ENCODE assay signal across 1 cellular context in the genomic region with DNA sequence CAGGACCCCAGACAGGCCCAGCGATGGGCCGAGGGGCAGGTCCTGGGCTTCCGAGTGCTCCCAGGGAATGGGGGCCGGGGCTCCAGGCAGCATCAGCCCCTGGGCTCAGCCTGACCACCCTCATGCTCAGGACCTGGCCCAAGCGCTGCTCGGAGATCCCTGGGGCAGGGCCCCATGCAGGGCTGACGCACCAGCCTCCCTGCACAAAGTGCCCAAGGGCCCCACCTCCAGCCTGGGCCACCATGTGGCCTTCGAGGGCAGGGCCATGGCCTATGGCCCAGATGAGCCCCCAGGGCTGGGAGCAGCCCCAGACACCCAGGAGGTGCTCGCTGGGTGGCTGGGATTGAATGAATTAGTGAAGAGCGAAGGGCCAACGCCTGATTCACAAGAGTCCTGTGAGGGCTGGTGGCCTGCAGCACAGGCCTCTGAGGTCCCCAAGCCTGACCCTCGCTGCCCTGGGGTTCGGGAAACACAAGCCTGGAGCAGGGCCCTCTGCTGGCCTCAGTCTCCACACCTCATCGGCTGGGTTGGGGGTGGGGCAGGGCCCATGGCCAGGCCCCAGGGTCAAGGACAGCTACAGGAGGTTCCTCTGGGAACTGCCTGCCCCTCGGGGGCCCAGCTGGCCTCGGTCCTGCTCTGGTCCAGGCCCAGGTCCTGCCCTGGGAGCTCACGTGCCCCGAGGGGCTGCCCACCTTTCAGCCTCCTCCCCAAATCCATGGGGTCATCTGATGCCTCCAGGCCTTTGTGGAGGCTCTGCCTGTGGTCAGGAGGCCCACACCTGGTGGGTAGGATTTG.
TF ChIP-seq lines count a peak whose summit lies in the region.

No MANE protein-coding gene starts in this region.

TF ChIP-seq in HepG2, 621 proteins besides CTCF, POLR2A, EP300 and RAD21 (continues in another document):
- TF ChIP-seq, protein P1, sequence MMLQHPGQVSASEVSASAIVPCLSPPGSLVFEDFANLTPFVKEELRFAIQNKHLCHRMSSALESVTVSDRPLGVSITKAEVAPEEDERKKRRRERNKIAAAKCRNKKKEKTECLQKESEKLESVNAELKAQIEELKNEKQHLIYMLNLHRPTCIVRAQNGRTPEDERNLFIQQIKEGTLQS (CRISPR knock-in tag; IDR thresholded peaks at IDR 0.05) = no peak
- TF ChIP-seq MYC (CRISPR knock-in tag; IDR thresholded peaks at IDR 0.05; ENCODE audit: borderline replicate concordance) (peak; percentile 83; the same call in 1 of the 2 replicates), ARNT2 (CRISPR knock-in tag; IDR thresholded peaks at IDR 0.05; ENCODE audit: low read depth) (no peak), TOE1 (CRISPR knock-in tag; IDR thresholded peaks at IDR 0.05) (0 out of 2 replicates have a peak, but pooled peaks have one; percentile 48), KLF15 (CRISPR knock-in tag; IDR thresholded peaks at IDR 0.05; ENCODE audit: borderline replicate concordance) (peak; percentile 8; the same call in 1 of the 2 replicates), ZNF605 (CRISPR knock-in tag; IDR thresholded peaks at IDR 0.05) (peak; percentile 66; the same call in 1 of the 2 replicates), NFRKB (IDR thresholded peaks at IDR 0.05) (no peak), U2AF2 (IDR thresholded peaks at IDR 0.05; ENCODE audit: low read depth, low read length) (no peak), HNF4A (CRISPR knock-in tag; IDR thresholded peaks at IDR 0.05) (peak; percentile 88), ZNF333 (CRISPR knock-in tag; IDR thresholded peaks at IDR 0.05; ENCODE audit: borderline replicate concordance) (0 out of 2 replicates have a peak, but pooled peaks have one; percentile 55), GATA4 (IDR thresholded peaks at IDR 0.05; ENCODE audit: borderline replicate concordance, low read depth) (no peak), POLR2AphosphoS5 (IDR thresholded peaks at IDR 0.05; ENCODE audit: low read depth, low read length) (no peak; the same call in 1 of the 2 replicates), CREM (IDR thresholded peaks at IDR 0.05) (peak; percentile 65; the same call in 1 of the 2 replicates), CREM (CRISPR knock-in tag; IDR thresholded peaks at IDR 0.05) (no peak), FOXA1 (IDR thresholded peaks at IDR 0.05) (no peak), FOXA1 (CRISPR knock-in tag; IDR thresholded peaks at IDR 0.05) (no peak), TCF12 (IDR thresholded peaks at IDR 0.05) (no peak), TCF12 (CRISPR knock-in tag; IDR thresholded peaks at IDR 0.05) (peak; percentile 27; the same call in 1 of the 2 replicates), ZNF121 (CRISPR knock-in tag; IDR thresholded peaks at IDR 0.05) (no peak), ZMYM3 (CRISPR knock-in tag; IDR thresholded peaks at IDR 0.05) (0 out of 2 replicates have a peak, but pooled peaks have one; percentile 82), NKX3-1 (CRISPR knock-in tag; IDR thresholded peaks at IDR 0.05) (no peak; the same call in 1 of the 2 replicates), ZNF839 (CRISPR knock-in tag; IDR thresholded peaks at IDR 0.05; ENCODE audit: borderline replicate concordance) (no peak), PHF5A (CRISPR knock-in tag; IDR thresholded peaks at IDR 0.05; ENCODE audit: low read depth, unreplicated experiment) (no peak), SAP130 (CRISPR knock-in tag; IDR thresholded peaks at IDR 0.05; ENCODE audit: low read depth) (peak; percentile 86), MED8 (CRISPR knock-in tag; IDR thresholded peaks at IDR 0.05; ENCODE audit: insufficient replicate concordance) (peak; percentile 85), ZNF382 (CRISPR knock-in tag; IDR thresholded peaks at IDR 0.05; ENCODE audit: borderline replicate concordance) (no peak), ELF4 (CRISPR knock-in tag; IDR thresholded peaks at IDR 0.05; ENCODE audit: borderline replicate concordance) (no peak), SIN3B (IDR thresholded peaks at IDR 0.05; ENCODE audit: low read length) (no peak), EEA1 (CRISPR knock-in tag; IDR thresholded peaks at IDR 0.05; ENCODE audit: borderline replicate concordance) (no peak)
- TF ChIP-seq, protein P2, sequence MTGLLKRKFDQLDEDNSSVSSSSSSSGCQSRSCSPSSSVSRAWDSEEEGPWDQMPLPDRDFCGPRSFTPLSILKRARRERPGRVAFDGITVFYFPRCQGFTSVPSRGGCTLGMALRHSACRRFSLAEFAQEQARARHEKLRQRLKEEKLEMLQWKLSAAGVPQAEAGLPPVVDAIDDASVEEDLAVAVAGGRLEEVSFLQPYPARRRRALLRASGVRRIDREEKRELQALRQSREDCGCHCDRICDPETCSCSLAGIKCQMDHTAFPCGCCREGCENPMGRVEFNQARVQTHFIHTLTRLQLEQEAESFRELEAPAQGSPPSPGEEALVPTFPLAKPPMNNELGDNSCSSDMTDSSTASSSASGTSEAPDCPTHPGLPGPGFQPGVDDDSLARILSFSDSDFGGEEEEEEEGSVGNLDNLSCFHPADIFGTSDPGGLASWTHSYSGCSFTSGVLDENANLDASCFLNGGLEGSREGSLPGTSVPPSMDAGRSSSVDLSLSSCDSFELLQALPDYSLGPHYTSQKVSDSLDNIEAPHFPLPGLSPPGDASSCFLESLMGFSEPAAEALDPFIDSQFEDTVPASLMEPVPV (CRISPR knock-in tag; IDR thresholded peaks at IDR 0.05) = peak; percentile 89
- TF ChIP-seq, protein P3, sequence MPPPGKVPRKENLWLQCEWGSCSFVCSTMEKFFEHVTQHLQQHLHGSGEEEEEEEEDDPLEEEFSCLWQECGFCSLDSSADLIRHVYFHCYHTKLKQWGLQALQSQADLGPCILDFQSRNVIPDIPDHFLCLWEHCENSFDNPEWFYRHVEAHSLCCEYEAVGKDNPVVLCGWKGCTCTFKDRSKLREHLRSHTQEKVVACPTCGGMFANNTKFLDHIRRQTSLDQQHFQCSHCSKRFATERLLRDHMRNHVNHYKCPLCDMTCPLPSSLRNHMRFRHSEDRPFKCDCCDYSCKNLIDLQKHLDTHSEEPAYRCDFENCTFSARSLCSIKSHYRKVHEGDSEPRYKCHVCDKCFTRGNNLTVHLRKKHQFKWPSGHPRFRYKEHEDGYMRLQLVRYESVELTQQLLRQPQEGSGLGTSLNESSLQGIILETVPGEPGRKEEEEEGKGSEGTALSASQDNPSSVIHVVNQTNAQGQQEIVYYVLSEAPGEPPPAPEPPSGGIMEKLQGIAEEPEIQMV (CRISPR knock-in tag; IDR thresholded peaks at IDR 0.05; ENCODE audit: low read depth) = peak; percentile 82
- TF ChIP-seq, protein P4, sequence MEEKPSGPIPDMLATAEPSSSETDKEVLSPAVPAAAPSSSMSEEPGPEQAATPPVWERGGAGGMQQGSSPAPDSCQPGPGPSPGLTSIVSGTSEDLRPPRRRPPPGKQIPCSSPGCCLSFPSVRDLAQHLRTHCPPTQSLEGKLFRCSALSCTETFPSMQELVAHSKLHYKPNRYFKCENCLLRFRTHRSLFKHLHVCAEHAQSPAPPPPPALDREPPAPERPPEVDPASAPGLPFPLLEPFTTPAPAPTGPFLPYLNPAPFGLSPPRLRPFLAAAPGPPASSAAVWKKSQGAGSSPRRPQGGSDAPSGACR (CRISPR knock-in tag; IDR thresholded peaks at IDR 0.05) = no peak
- TF ChIP-seq, protein P5, sequence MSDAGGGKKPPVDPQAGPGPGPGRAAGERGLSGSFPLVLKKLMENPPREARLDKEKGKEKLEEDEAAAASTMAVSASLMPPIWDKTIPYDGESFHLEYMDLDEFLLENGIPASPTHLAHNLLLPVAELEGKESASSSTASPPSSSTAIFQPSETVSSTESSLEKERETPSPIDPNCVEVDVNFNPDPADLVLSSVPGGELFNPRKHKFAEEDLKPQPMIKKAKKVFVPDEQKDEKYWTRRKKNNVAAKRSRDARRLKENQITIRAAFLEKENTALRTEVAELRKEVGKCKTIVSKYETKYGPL (CRISPR knock-in tag; IDR thresholded peaks at IDR 0.05) = no peak
- TF ChIP-seq, protein P6, sequence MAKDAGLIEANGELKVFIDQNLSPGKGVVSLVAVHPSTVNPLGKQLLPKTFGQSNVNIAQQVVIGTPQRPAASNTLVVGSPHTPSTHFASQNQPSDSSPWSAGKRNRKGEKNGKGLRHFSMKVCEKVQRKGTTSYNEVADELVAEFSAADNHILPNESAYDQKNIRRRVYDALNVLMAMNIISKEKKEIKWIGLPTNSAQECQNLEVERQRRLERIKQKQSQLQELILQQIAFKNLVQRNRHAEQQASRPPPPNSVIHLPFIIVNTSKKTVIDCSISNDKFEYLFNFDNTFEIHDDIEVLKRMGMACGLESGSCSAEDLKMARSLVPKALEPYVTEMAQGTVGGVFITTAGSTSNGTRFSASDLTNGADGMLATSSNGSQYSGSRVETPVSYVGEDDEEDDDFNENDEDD (CRISPR knock-in tag; IDR thresholded peaks at IDR 0.05; ENCODE audit: borderline replicate concordance) = peak; percentile 65; the same call in 1 of the 2 replicates
- TF ChIP-seq, protein P7, sequence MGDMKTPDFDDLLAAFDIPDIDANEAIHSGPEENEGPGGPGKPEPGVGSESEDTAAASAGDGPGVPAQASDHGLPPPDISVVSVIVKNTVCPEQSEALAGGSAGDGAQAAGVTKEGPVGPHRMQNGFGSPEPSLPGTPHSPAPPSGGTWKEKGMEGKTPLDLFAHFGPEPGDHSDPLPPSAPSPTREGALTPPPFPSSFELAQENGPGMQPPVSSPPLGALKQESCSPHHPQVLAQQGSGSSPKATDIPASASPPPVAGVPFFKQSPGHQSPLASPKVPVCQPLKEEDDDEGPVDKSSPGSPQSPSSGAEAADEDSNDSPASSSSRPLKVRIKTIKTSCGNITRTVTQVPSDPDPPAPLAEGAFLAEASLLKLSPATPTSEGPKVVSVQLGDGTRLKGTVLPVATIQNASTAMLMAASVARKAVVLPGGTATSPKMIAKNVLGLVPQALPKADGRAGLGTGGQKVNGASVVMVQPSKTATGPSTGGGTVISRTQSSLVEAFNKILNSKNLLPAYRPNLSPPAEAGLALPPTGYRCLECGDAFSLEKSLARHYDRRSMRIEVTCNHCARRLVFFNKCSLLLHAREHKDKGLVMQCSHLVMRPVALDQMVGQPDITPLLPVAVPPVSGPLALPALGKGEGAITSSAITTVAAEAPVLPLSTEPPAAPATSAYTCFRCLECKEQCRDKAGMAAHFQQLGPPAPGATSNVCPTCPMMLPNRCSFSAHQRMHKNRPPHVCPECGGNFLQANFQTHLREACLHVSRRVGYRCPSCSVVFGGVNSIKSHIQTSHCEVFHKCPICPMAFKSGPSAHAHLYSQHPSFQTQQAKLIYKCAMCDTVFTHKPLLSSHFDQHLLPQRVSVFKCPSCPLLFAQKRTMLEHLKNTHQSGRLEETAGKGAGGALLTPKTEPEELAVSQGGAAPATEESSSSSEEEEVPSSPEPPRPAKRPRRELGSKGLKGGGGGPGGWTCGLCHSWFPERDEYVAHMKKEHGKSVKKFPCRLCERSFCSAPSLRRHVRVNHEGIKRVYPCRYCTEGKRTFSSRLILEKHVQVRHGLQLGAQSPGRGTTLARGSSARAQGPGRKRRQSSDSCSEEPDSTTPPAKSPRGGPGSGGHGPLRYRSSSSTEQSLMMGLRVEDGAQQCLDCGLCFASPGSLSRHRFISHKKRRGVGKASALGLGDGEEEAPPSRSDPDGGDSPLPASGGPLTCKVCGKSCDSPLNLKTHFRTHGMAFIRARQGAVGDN (CRISPR knock-in tag; IDR thresholded peaks at IDR 0.05) = peak; percentile 95
- TF ChIP-seq, protein P8, sequence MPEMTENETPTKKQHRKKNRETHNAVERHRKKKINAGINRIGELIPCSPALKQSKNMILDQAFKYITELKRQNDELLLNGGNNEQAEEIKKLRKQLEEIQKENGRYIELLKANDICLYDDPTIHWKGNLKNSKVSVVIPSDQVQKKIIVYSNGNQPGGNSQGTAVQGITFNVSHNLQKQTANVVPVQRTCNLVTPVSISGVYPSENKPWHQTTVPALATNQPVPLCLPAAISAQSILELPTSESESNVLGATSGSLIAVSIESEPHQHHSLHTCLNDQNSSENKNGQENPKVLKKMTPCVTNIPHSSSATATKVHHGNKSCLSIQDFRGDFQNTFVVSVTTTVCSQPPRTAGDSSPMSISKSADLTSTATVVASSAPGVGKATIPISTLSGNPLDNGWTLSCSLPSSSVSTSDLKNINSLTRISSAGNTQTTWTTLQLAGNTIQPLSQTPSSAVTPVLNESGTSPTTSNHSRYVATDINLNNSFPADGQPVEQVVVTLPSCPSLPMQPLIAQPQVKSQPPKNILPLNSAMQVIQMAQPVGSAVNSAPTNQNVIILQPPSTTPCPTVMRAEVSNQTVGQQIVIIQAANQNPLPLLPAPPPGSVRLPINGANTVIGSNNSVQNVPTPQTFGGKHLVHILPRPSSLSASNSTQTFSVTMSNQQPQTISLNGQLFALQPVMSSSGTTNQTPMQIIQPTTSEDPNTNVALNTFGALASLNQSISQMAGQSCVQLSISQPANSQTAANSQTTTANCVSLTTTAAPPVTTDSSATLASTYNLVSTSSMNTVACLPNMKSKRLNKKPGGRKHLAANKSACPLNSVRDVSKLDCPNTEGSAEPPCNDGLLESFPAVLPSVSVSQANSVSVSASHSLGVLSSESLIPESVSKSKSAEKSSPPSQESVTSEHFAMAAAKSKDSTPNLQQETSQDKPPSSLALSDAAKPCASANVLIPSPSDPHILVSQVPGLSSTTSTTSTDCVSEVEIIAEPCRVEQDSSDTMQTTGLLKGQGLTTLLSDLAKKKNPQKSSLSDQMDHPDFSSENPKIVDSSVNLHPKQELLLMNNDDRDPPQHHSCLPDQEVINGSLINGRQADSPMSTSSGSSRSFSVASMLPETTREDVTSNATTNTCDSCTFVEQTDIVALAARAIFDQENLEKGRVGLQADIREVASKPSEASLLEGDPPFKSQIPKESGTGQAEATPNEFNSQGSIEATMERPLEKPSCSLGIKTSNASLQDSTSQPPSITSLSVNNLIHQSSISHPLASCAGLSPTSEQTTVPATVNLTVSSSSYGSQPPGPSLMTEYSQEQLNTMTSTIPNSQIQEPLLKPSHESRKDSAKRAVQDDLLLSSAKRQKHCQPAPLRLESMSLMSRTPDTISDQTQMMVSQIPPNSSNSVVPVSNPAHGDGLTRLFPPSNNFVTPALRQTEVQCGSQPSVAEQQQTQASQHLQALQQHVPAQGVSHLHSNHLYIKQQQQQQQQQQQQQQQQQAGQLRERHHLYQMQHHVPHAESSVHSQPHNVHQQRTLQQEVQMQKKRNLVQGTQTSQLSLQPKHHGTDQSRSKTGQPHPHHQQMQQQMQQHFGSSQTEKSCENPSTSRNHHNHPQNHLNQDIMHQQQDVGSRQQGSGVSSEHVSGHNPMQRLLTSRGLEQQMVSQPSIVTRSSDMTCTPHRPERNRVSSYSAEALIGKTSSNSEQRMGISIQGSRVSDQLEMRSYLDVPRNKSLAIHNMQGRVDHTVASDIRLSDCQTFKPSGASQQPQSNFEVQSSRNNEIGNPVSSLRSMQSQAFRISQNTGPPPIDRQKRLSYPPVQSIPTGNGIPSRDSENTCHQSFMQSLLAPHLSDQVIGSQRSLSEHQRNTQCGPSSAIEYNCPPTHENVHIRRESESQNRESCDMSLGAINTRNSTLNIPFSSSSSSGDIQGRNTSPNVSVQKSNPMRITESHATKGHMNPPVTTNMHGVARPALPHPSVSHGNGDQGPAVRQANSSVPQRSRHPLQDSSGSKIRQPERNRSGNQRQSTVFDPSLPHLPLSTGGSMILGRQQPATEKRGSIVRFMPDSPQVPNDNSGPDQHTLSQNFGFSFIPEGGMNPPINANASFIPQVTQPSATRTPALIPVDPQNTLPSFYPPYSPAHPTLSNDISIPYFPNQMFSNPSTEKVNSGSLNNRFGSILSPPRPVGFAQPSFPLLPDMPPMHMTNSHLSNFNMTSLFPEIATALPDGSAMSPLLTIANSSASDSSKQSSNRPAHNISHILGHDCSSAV (CRISPR knock-in tag; IDR thresholded peaks at IDR 0.05; ENCODE audit: borderline replicate concordance) = no peak
